1 cellular context compared by ENCODE assay signal in the genomic region with DNA sequence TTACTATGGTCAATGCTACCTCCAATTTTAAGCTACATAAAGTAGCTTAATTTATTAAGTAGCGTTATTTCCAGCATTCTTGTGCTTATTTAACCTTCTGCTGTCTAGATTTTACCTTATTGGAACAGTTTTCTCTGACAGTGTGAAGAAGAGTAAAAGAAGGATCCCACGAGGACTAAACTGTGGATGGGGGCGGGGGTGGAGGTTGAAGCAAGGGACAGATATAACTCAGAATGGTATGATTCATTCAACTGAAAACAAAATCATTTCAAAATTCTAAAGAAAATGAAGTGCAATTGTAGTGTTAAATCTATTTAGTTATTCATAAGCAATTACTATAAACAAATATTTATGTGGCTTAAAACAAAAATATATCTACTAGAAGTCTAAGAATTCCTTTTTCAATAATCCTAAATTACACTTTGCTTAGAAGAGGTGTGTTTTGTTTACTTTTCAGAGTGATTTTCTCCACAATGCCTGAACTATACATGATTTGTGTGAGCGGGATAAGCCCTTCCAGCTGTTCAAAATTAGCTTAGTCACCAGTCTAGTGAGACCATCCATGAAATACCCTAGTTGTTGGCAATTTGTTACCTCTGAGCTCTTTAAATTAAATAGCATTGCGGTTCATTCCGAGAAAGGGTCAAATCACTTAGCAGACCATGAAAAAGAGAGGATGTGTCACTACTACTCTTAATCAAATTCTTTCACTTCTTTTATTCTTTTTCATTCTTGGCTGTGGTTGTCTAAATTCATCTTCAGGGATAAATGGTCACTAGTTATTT.
TF ChIP-seq lines count a peak whose summit lies in the region.

No MANE protein-coding gene starts in this region.

TF ChIP-seq in GM23338, 12 proteins besides CTCF, POLR2A, EP300 and RAD21 (continued from another document):
- TF ChIP-seq, protein P1, sequence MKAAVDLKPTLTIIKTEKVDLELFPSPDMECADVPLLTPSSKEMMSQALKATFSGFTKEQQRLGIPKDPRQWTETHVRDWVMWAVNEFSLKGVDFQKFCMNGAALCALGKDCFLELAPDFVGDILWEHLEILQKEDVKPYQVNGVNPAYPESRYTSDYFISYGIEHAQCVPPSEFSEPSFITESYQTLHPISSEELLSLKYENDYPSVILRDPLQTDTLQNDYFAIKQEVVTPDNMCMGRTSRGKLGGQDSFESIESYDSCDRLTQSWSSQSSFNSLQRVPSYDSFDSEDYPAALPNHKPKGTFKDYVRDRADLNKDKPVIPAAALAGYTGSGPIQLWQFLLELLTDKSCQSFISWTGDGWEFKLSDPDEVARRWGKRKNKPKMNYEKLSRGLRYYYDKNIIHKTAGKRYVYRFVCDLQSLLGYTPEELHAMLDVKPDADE (IDR thresholded peaks at IDR 0.05): no peak
- no peak for TF ChIP-seq NANOG (IDR thresholded peaks at IDR 0.05; ENCODE audit: borderline replicate concordance)
